21 cellular contexts compared by ENCODE assay signal in genomic region chr2:199994296-199994695, GRCh38. TPM values are rescaled to one million over a fixed set of nuclear protein-coding genes. Genes with fewer than 3 reads are reported as not detected.
DNase-seq lines count a peak whose midpoint lies in the region; ATAC-seq and TF ChIP-seq lines count a peak whose summit lies in the region.
"Had no signal": no experiment of that assay in that cellular context is flagged by ENCODE, and none has a peak within 500 bp of the region (broad histone marks: within the 10 kb centered on the region; RNA-seq: fewer than 3 reads in every experiment).

No MANE protein-coding gene starts in this region.

- TF ChIP-seq CTCF in IMR-90 (conservative IDR thresholded peaks at IDR 0.05; ENCODE audit: low read depth, low read length) = no peak

- no peak overlapping the region for H3K56ac ChIP-seq in IMR-90 (ENCODE audit: extremely low read depth, insufficient read depth, low read length)

- no peak overlapping the region for H4K8ac ChIP-seq in IMR-90 (ENCODE audit: low read depth in 2 of 2, low read length in 2 of 2)
- H4K8ac ChIP-seq in neuronal stem cell (ENCODE audit: low read depth, low read length) = no peak overlapping the region

- H2BK15ac ChIP-seq in IMR-90 (ENCODE audit: low read depth, low read length) (no peak overlapping the region), neuronal stem cell (ENCODE audit: low read length) (no peak overlapping the region)

- peaks cover 82% of the 10 kb centered on the region for H3K4me1 ChIP-seq in BLaER1
- peaks cover 2% of the 10 kb centered on the region; the same call in 1 of the 2 replicates for H3K4me1 ChIP-seq in IMR-90 (ENCODE audit: control insufficient read depth, insufficient read depth, low read length)
- H3K4me1 ChIP-seq in neuronal stem cell (ENCODE audit: control insufficient read depth in 2 of 2, insufficient read depth in 1 of 2, low read depth in 1 of 2, low read length in 2 of 2) = no peaks in the 10 kb centered on the region

- peak overlapping the region; percentile 30 for H3K4me3 ChIP-seq in BLaER1
- no peak overlapping the region for H3K4me3 ChIP-seq in IMR-90 (ENCODE audit: insufficient read depth, low read depth, low read length)
- no peak overlapping the region for H3K4me3 ChIP-seq in neuronal stem cell (ENCODE audit: low read length in 2 of 2)
- H3K4me3 ChIP-seq: GM23338 had no signal

- peak overlapping the region; percentile 53 for H3K9ac ChIP-seq in BLaER1
- no peak overlapping the region for H3K9ac ChIP-seq in IMR-90 (ENCODE audit: low read depth, low read length)
- no peak overlapping the region for H3K9ac ChIP-seq in neuronal stem cell (ENCODE audit: low read depth, low read length, poor library complexity)

- H2BK20ac ChIP-seq in IMR-90 (ENCODE audit: low read depth, low read length) = no peak overlapping the region

- H3K79me1 ChIP-seq in IMR-90 (ENCODE audit: low read depth in 1 of 2, low read length in 2 of 2) = no peaks in the 10 kb centered on the region
- H3K79me1 ChIP-seq in neuronal stem cell (ENCODE audit: low read depth, low read length) = no peaks in the 10 kb centered on the region

- H3K27ac ChIP-seq in BLaER1 (peak overlapping the region; percentile 79), IMR-90 (ENCODE audit: insufficient read depth, low read length) (no peak overlapping the region), neuronal stem cell (replicated peaks; ENCODE audit: low read length) (no peak overlapping the region), caudate nucleus (ENCODE audit: low read depth, low read length) (no peak overlapping the region)
- H3K27ac ChIP-seq: HL-60 had no signal

- dilution Hi-C loops in IMR-90 (cut with HindIII; ENCODE audit: low sequenced_read_pairs, unreplicated experiment) = no loop called here

- no peaks in the 10 kb centered on the region for H3K9me1 ChIP-seq in IMR-90 (ENCODE audit: insufficient read depth, low read length)

- H2AFZ ChIP-seq in IMR-90 (replicated peaks; ENCODE audit: low read length, poor library complexity) = no peak overlapping the region
- no peak overlapping the region for H2AFZ ChIP-seq in neuronal stem cell (ENCODE audit: low read length)
- H2AFZ ChIP-seq: GM23338 had no signal

- H2BK120ac ChIP-seq in IMR-90 (ENCODE audit: low read depth, low read length) (no peak overlapping the region), neuronal stem cell (ENCODE audit: low read depth, low read length) (no peak overlapping the region)

- ATAC-seq in IMR-90 (ENCODE audit: low read depth) = peak; percentile 95
- ATAC-seq: GM23338 had no signal

- H3K14ac ChIP-seq in IMR-90 (replicated peaks; ENCODE audit: low read depth, low read length) = no peak overlapping the region
- no peak overlapping the region for H3K14ac ChIP-seq in neuronal stem cell (ENCODE audit: low read length)

- no peak overlapping the region for H3K23ac ChIP-seq in IMR-90 (ENCODE audit: low read depth, low read length)
- no peak overlapping the region for H3K23ac ChIP-seq in neuronal stem cell (ENCODE audit: low read depth, low read length, poor library complexity)

- TF ChIP-seq POLR2A in IMR-90 (IDR thresholded peaks at IDR 0.05; ENCODE audit: low read depth, low read length) = no peak

- H2AK5ac ChIP-seq in IMR-90 (ENCODE audit: low read depth, low read length) (no peak overlapping the region), neuronal stem cell (ENCODE audit: low read depth, low read length) (no peak overlapping the region)

- H3K27me3 ChIP-seq in BLaER1 (no peaks in the 10 kb centered on the region), IMR-90 (ENCODE audit: control insufficient read depth, insufficient read depth, low read length) (no peaks in the 10 kb centered on the region), neuronal stem cell (ENCODE audit: control insufficient read depth in 3 of 3, insufficient read depth in 3 of 3, low read depth in 1 of 3, low read length in 3 of 3) (no peaks in the 10 kb centered on the region)

- H4K5ac ChIP-seq in IMR-90 (ENCODE audit: low read depth, low read length) = no peak overlapping the region

- H4K91ac ChIP-seq in IMR-90 (ENCODE audit: insufficient read depth, low read depth, low read length) (no peak overlapping the region), neuronal stem cell (ENCODE audit: low read depth, low read length, poor library complexity) (no peak overlapping the region)

- no peak overlapping the region for H2BK12ac ChIP-seq in neuronal stem cell (ENCODE audit: low read length)

- no peak overlapping the region for H2AK9ac ChIP-seq in IMR-90 (replicated peaks; ENCODE audit: low read depth, low read length, poor library complexity)

- DNase-seq in IMR-90 (peak; percentile 56), fibroblast of gingiva (ENCODE audit: low read depth) (peak; percentile 44), kidney tubule cell (ENCODE audit: low spot score) (peak; percentile 4), DMS114 treated with DMSO at 0.1 percent for 48 hours (lab: John Stamatoyannopoulos, UW; ENCODE audit: unreplicated experiment) (no peak), neuronal stem cell (ENCODE audit: low spot score) (no peak), caudate nucleus (lab: John Stamatoyannopoulos, UW) (no peak), SKM-1 (lab: John Stamatoyannopoulos, UW; ENCODE audit: unreplicated experiment) (no peak)
- DNase-seq: ACHN; C1 segment of cervical spinal cord; CD4-positive, CD25-positive, alpha-beta regulatory T cell; CD8-positive, alpha-beta memory T cell; COR-L47; DMS 273 treated with DMSO at 0.1 percent for 48 hours; GDM1; HCEC 1CT; HFFc6; Kasumi-1; KG1 had no signal

- CTCF ChIA-PET in IMR-90 (lab: Yijun Ruan, JAX) = interaction anchor here (1.2 kb wide), 1 partner anchor 16 kb away, joined by 3 read pairs; no protein-coding TSS in a partner anchor

- in situ Hi-C loops in IMR-90 (cut with MboI; ENCODE audit: low sequenced_read_pairs) = no loop called here

- no peaks in the 10 kb centered on the region for H3K36me3 ChIP-seq in BLaER1
- no peaks in the 10 kb centered on the region for H3K36me3 ChIP-seq in IMR-90 (ENCODE audit: control insufficient read depth, insufficient read depth, low read length)
- no peaks in the 10 kb centered on the region for H3K36me3 ChIP-seq in neuronal stem cell (replicated peaks in 1 of 2; ENCODE audit: control insufficient read depth in 2 of 2, insufficient read depth in 2 of 2, low read length in 2 of 2)

- no peak overlapping the region for H3K4ac ChIP-seq in IMR-90 (ENCODE audit: low read depth, low read length)
- H3K4ac ChIP-seq in neuronal stem cell (ENCODE audit: low read length) = no peak overlapping the region

- intact Hi-C loops in IMR-90 (cut with micrococcal nuclease) = no loop called here

- no CpG with 5 or more reads among the region's 2 CpGs for WGBS in IMR-90 (ENCODE audit: extremely low coverage in 2 of 2, insufficient read length in 1 of 2), 2 experiments
- no CpG with 5 or more reads among the region's 2 CpGs for WGBS in neuronal stem cell (ENCODE audit: extremely low coverage in 2 of 2, insufficient read length in 2 of 2, insufficient replicate concordance in 1 of 2), 2 donors

- no TSS peak for BruUV-seq in IMR-90 (replicated peaks; lab: Mats Ljungman, UMichigan)

- H4K20me1 ChIP-seq in BLaER1 (no peaks in the 10 kb centered on the region), IMR-90 (ENCODE audit: insufficient read depth, low read length) (no peaks in the 10 kb centered on the region)

- no peak overlapping the region for H3K18ac ChIP-seq in IMR-90 (ENCODE audit: low read depth, low read length)
- H3K18ac ChIP-seq in neuronal stem cell (ENCODE audit: low read length) = no peak overlapping the region

- peak overlapping the region; percentile 71 for H3K4me2 ChIP-seq in BLaER1
- no peak overlapping the region for H3K4me2 ChIP-seq in IMR-90 (ENCODE audit: low read depth, low read length)
- no peak overlapping the region for H3K4me2 ChIP-seq in neuronal stem cell (ENCODE audit: insufficient read depth, low read length, poor library complexity, severe bottlenecking)
- H3K4me2 ChIP-seq: GM23338 had no signal

- POLR2A ChIA-PET in IMR-90 (lab: Charles Lee; ENCODE audit: unreplicated experiment) = no interaction called here

- TF ChIP-seq RAD21 in IMR-90 (IDR thresholded peaks at IDR 0.05; ENCODE audit: low read length) = no peak

- H3K9me3 ChIP-seq in BLaER1 (peaks cover 3% of the 10 kb centered on the region; the same call in 1 of the 2 replicates), IMR-90 (ENCODE audit: control insufficient read depth, insufficient read depth, low read length) (no peaks in the 10 kb centered on the region), neuronal stem cell (replicated peaks in 1 of 2; ENCODE audit: control insufficient read depth in 2 of 2, insufficient read depth in 1 of 2, low read depth in 1 of 2, low read length in 2 of 2) (no peaks in the 10 kb centered on the region)

- H2BK5ac ChIP-seq in IMR-90 (ENCODE audit: low read depth, low read length, poor library complexity, severe bottlenecking) (no peak overlapping the region), neuronal stem cell (ENCODE audit: low read length) (no peak overlapping the region)

TF ChIP-seq in IMR-90, 13 proteins besides CTCF, POLR2A, EP300 and RAD21:
- no peak for TF ChIP-seq FOS (IDR thresholded peaks at IDR 0.05; ENCODE audit: low read depth, low read length)
- no peak for TF ChIP-seq USF2 (IDR thresholded peaks at IDR 0.05; ENCODE audit: low read depth, low read length)
- TF ChIP-seq RFX5 (IDR thresholded peaks at IDR 0.05; ENCODE audit: low read depth, low read length) = no peak
- no peak for TF ChIP-seq BHLHE40 (IDR thresholded peaks at IDR 0.05; ENCODE audit: low read depth, low read length)

RNA-seq across cellular contexts. Expression of gene MAIP1, which starts 38.9 kb away (rescaled TPM):
- 16.8 and 18.3 TPM in 2 replicates for total RNA-seq in IMR-90 (2012; rRNA removed)
- 14.2 and 15.0 TPM in 2 replicates for polyA plus RNA-seq in IMR-90 (2012; rRNA removed)
- 2.8 and 8.5 TPM in 2 replicates for polyA plus RNA-seq in IMR-90 (2012; cell fraction: cytosol; rRNA removed)
- polyA plus RNA-seq in IMR-90 (2012; cell fraction: nucleus; rRNA removed; ENCODE audit: low replicate concordance) = 5.5 TPM in 2 replicates
- 13.9 TPM for polyA plus RNA-seq in neuronal stem cell (2013, experiment 1 of 2)
- polyA plus RNA-seq in neuronal stem cell (2013, experiment 2 of 2) = 14.9 TPM

RNA-seq across cellular contexts. Expression of gene TYW5, which starts 39.0 kb away (rescaled TPM):
- 3.8 and 6.9 TPM in 2 replicates for total RNA-seq in IMR-90 (2012; rRNA removed)
- 3.2 and 4.0 TPM in 2 replicates for polyA plus RNA-seq in IMR-90 (2012; rRNA removed)
- polyA plus RNA-seq in IMR-90 (2012; cell fraction: cytosol; rRNA removed) = 0.36 and 0.38 TPM in 2 replicates
- 1.4 and 9.5 TPM in 2 replicates for polyA plus RNA-seq in IMR-90 (2012; cell fraction: nucleus; rRNA removed; ENCODE audit: low replicate concordance)
- 5.3 TPM for polyA plus RNA-seq in neuronal stem cell (2013, experiment 1 of 2)
- 6.0 TPM for polyA plus RNA-seq in neuronal stem cell (2013, experiment 2 of 2)

Comparison
In these comparisons a context has a peak if more than half of its experiments do, and no peak if none do; other contexts are left out.
1. DNase-seq: peak in IMR-90 (single experiment), fibroblast of gingiva (single experiment) and kidney tubule cell (single experiment); none in DMS114 treated with DMSO at 0.1 percent for 48 hours (single experiment), neuronal stem cell (single experiment), caudate nucleus (0 of 61) and SKM-1 (single experiment).